32 cellular contexts compared by ENCODE assay signal in genomic region chr22:45565973-45566372, GRCh38.
"Had no signal": no experiment of that assay in that cellular context is flagged by ENCODE, and none has a peak within 500 bp of the region (broad histone marks: within the 10 kb centered on the region; RNA-seq: fewer than 3 reads in every experiment).

No MANE protein-coding gene starts in this region.

- H3K27me3 Mint-ChIP-seq: activated CD4-positive, alpha-beta T cell treated with anti-CD3 and anti-CD28 coated beads, Interleukin-2, amount 10 ng/mL, durations not matched to agents 24 days and 14 days; activated naive CD8-positive, alpha-beta T cell treated with anti-CD3 and anti-CD28 coated beads for 36 hours had no signal

- H3K27me3 ChIP-seq: adrenal gland, body of pancreas, colonic mucosa had no signal

- DNase-seq: activated CD4-positive, alpha-beta memory T cell treated with anti-CD3 and anti-CD28 coated beads for 36 hours; activated CD4-positive, alpha-beta T cell treated with anti-CD3 and anti-CD28 coated beads for 36 hours; activated CD4-positive, alpha-beta T cell treated with anti-CD3 and anti-CD28 coated beads, Interleukin-2, amount 10 ng/mL, durations not matched to agents 24 days and 14 days; activated CD4-positive, CD25-positive, alpha-beta regulatory T cell; activated CD4-positive, CD25-positive, alpha-beta regulatory T cell treated with anti-CD3 and anti-CD28 coated beads, Interleukin-2, amount 50 U/mL, for 72 hours; activated CD8-positive, alpha-beta memory T cell treated with anti-CD3 and anti-CD28 coated beads, Interleukin-2, amount 10 ng/mL, durations not matched to agents 7 days and 5 days; activated CD8-positive, alpha-beta memory T cell treated with anti-CD3 and anti-CD28 coated beads, Interleukin-2, amount 50 U/mL, for 4 hours; activated CD8-positive, alpha-beta T cell treated with anti-CD3 and anti-CD28 coated beads, Interleukin-2, amount 10 ng/mL, durations not matched to agents 7 days and 5 days; activated effector memory CD4-positive, alpha-beta T cell treated with anti-CD3 and anti-CD28 coated beads, Interleukin-2, amount 50 U/mL, for 16 hours; activated naive CD4-positive, alpha-beta T cell treated with anti-CD3 and anti-CD28 coated beads for 36 hours; activated naive CD8-positive, alpha-beta T cell treated with anti-CD3 and anti-CD28 coated beads for 36 hours; activated naive CD8-positive, alpha-beta T cell treated with anti-CD3 and anti-CD28 coated beads, Interleukin-2, amount 50 U/mL, for 24 hours; activated T-cell treated with anti-CD3 and anti-CD28 coated beads, Interleukin-2, amount 50 U/mL, for 1 hour; activated T-cell treated with anti-CD3 and anti-CD28 coated beads, Interleukin-2, amount 50 U/mL, for 48 hours; adrenal gland; amygdala; body of pancreas; caudate nucleus; colonic mucosa; effector CD8-positive, alpha-beta T cell; esophagus squamous epithelium; foreskin melanocyte; heart right ventricle; T-helper 17 cell; T1000; WERI-Rb-1 had no signal

- H3K4me1 ChIP-seq: adrenal gland, body of pancreas, colonic mucosa, esophagus squamous epithelium, gastroesophageal sphincter had no signal

- H3K4me3 ChIP-seq: adrenal gland, body of pancreas, colonic mucosa, esophagus squamous epithelium, gastroesophageal sphincter, heart right ventricle had no signal

- ATAC-seq: activated CD4-positive, alpha-beta T cell treated with anti-CD3 and anti-CD28 coated beads for 36 hours; activated CD8-positive, alpha-beta memory T cell treated with anti-CD3 and anti-CD28 coated beads, Interleukin-2, amount 10 ng/mL, durations not matched to agents 7 days and 5 days; activated CD8-positive, alpha-beta T cell treated with anti-CD3 and anti-CD28 coated beads, Interleukin-2, amount 10 ng/mL, durations not matched to agents 7 days and 5 days; activated naive CD8-positive, alpha-beta T cell treated with anti-CD3 and anti-CD28 coated beads, Interleukin-2, amount 50 U/mL, for 24 hours; body of pancreas; gastroesophageal sphincter; T-helper 17 cell had no signal

- H3K4me1 Mint-ChIP-seq: activated CD4-positive, alpha-beta T cell treated with anti-CD3 and anti-CD28 coated beads for 36 hours; activated CD4-positive, alpha-beta T cell treated with anti-CD3 and anti-CD28 coated beads, Interleukin-2, amount 10 ng/mL, durations not matched to agents 24 days and 14 days; activated CD8-positive, alpha-beta memory T cell treated with anti-CD3 and anti-CD28 coated beads, Interleukin-2, amount 10 ng/mL, durations not matched to agents 7 days and 5 days; activated naive CD4-positive, alpha-beta T cell treated with anti-CD3 and anti-CD28 coated beads, Interleukin-2, amount 50 U/mL, for 24 hours; activated naive CD8-positive, alpha-beta T cell treated with anti-CD3 and anti-CD28 coated beads for 36 hours; activated naive CD8-positive, alpha-beta T cell treated with anti-CD3 and anti-CD28 coated beads, Interleukin-2, amount 50 U/mL, for 24 hours; T-helper 17 cell had no signal

- H3K4me3 Mint-ChIP-seq: activated CD4-positive, alpha-beta memory T cell treated with anti-CD3 and anti-CD28 coated beads for 36 hours; activated CD4-positive, alpha-beta T cell treated with anti-CD3 and anti-CD28 coated beads for 36 hours; activated CD4-positive, alpha-beta T cell treated with anti-CD3 and anti-CD28 coated beads, Interleukin-2, amount 10 ng/mL, durations not matched to agents 24 days and 14 days; activated CD8-positive, alpha-beta memory T cell treated with anti-CD3 and anti-CD28 coated beads, Interleukin-2, amount 10 ng/mL, durations not matched to agents 7 days and 5 days; activated CD8-positive, alpha-beta T cell treated with anti-CD3 and anti-CD28 coated beads, Interleukin-2, amount 10 ng/mL, durations not matched to agents 7 days and 5 days; activated naive CD4-positive, alpha-beta T cell treated with anti-CD3 and anti-CD28 coated beads for 36 hours; activated naive CD4-positive, alpha-beta T cell treated with anti-CD3 and anti-CD28 coated beads, Interleukin-2, amount 50 U/mL, for 24 hours; activated naive CD8-positive, alpha-beta T cell treated with anti-CD3 and anti-CD28 coated beads for 36 hours; activated naive CD8-positive, alpha-beta T cell treated with anti-CD3 and anti-CD28 coated beads, Interleukin-2, amount 50 U/mL, for 24 hours; activated T-helper 1 cell treated with anti-CD3 and anti-CD28 coated beads, Interleukin-12 subunit alpha, Interleukin-12 subunit beta, Interleukin-2, Interleukin-4 antibody, amounts not matched to agents 30 ng/mL and 10 ng/mL and 1 ng/mL, durations not matched to agents 14 hours and 24 hours and 36 hours; T-helper 17 cell; T-helper 2 cell treated with Interferon-gamma antibody and Interleukin-4, amounts not matched to agents 5 μg/mL and 100 μg/mL, for 36 hours had no signal

- H3K27ac ChIP-seq: adrenal gland, body of pancreas, colonic mucosa, epithelial cell of prostate, esophagus squamous epithelium, gastroesophageal sphincter, heart right ventricle, WERI-Rb-1 had no signal

- H3K9me3 ChIP-seq: colonic mucosa had no signal

- H3K27ac Mint-ChIP-seq: activated CD4-positive, alpha-beta memory T cell treated with anti-CD3 and anti-CD28 coated beads for 36 hours; activated CD4-positive, alpha-beta T cell treated with anti-CD3 and anti-CD28 coated beads for 36 hours; activated CD4-positive, alpha-beta T cell treated with anti-CD3 and anti-CD28 coated beads, Interleukin-2, amount 10 ng/mL, durations not matched to agents 24 days and 14 days; activated CD8-positive, alpha-beta memory T cell treated with anti-CD3 and anti-CD28 coated beads, Interleukin-2, amount 10 ng/mL, durations not matched to agents 7 days and 5 days; activated CD8-positive, alpha-beta T cell treated with anti-CD3 and anti-CD28 coated beads, Interleukin-2, amount 10 ng/mL, durations not matched to agents 7 days and 5 days; activated naive CD4-positive, alpha-beta T cell treated with anti-CD3 and anti-CD28 coated beads for 36 hours; activated naive CD4-positive, alpha-beta T cell treated with anti-CD3 and anti-CD28 coated beads, Interleukin-2, amount 50 U/mL, for 24 hours; activated naive CD8-positive, alpha-beta T cell treated with anti-CD3 and anti-CD28 coated beads for 36 hours; activated naive CD8-positive, alpha-beta T cell treated with anti-CD3 and anti-CD28 coated beads, Interleukin-2, amount 50 U/mL, for 24 hours; activated T-helper 1 cell treated with anti-CD3 and anti-CD28 coated beads, Interleukin-12 subunit alpha, Interleukin-12 subunit beta, Interleukin-2, Interleukin-4 antibody, amounts not matched to agents 30 ng/mL and 10 ng/mL and 1 ng/mL, durations not matched to agents 14 hours and 24 hours and 36 hours; activated T-helper 2 cell treated with anti-CD3 and anti-CD28 coated beads, Interferon-gamma antibody, Interleukin-2, Interleukin-4, amounts not matched to agents 10 μg/mL and 5 μg/mL and 100 μg/mL, durations not matched to agents 14 hours and 24 hours and 36 hours; T-helper 17 cell; T-helper 2 cell treated with Interferon-gamma antibody and Interleukin-4, amounts not matched to agents 5 μg/mL and 100 μg/mL, for 36 hours had no signal

- H3K36me3 ChIP-seq: adrenal gland, colonic mucosa had no signal
